ENCODE assay signal across 8 cellular contexts in genomic region chr11:64284048-64284961, GRCh38. TPM values are rescaled to one million over a fixed set of nuclear protein-coding genes. Genes with fewer than 3 reads are reported as not detected.
DNase-seq lines count a peak whose midpoint lies in the region; ATAC-seq and TF ChIP-seq lines count a peak whose summit lies in the region.

Gene BAD, minus strand, starts transcription at chr11:64284665. Its CDS starts 297 bp downstream, at chr11:64284368.

- no peaks in the 10 kb centered on the region for H3K36me3 ChIP-seq in skeletal muscle satellite cell (ENCODE audit: insufficient read depth, low read length)

- in situ Hi-C loops in ACHN (cut with HindIII; ENCODE audit: low pct_ligation_motif_present, low pct_unique_long_range_greater_than_20kb, low sequenced_read_pairs) (no loop called here), T47D (cut with HindIII; ENCODE audit: low pct_unique_long_range_greater_than_20kb, low sequenced_read_pairs) (no loop called here)

- H3K4me2 ChIP-seq in skeletal muscle satellite cell (ENCODE audit: low read length), result peak within 1 kb of the TSS; percentile 99

- H3K4me3 ChIP-seq in iPS-18c (ENCODE audit: insufficient read depth, low read depth, low read length) (peak within 1 kb of the TSS; percentile 84), skeletal muscle satellite cell (ENCODE audit: low read length) (peak within 1 kb of the TSS; percentile 84)

- H3K9me3 ChIP-seq in iPS-18c (ENCODE audit: control insufficient read depth, insufficient read depth, low read length), result no peaks in the 10 kb centered on the region
- no peaks in the 10 kb centered on the region for H3K9me3 ChIP-seq in skeletal muscle satellite cell (replicated peaks; ENCODE audit: low read length)

- H3K27ac ChIP-seq in VCaP, result peak within 1 kb of the TSS; percentile 98

- H3K9ac ChIP-seq in skeletal muscle satellite cell (ENCODE audit: low read depth, low read length), result peak within 1 kb of the TSS; percentile 88

- peak; percentile 89 for DNase-seq in ACHN
- peak; percentile 84 for DNase-seq in NCI-H2196 treated with DMSO at 0.1 percent for 48 hours (lab: John Stamatoyannopoulos, UW; ENCODE audit: unreplicated experiment)
- peak; percentile 97 to 99 for DNase-seq in T47D (ENCODE audit: low read depth in 1 of 2, low spot score in 1 of 2)

- no peak; the same call in 1 of the 2 replicates for TF ChIP-seq CTCF in VCaP (conservative IDR thresholded peaks at IDR 0.05)

- H3K4me1 ChIP-seq in skeletal muscle satellite cell (ENCODE audit: control insufficient read depth, insufficient read depth, low read length), result peaks cover 20% of the 10 kb centered on the region

- no peaks in the 10 kb centered on the region for H3K27me3 ChIP-seq in skeletal muscle satellite cell (ENCODE audit: control insufficient read depth, insufficient read depth, low read length)

- ATAC-seq in GM18873 (IDR thresholded peaks at IDR 0.05; ENCODE audit: low FRiP score, unreplicated experiment) (peak; percentile 56), HG03135 (IDR thresholded peaks at IDR 0.05; ENCODE audit: unreplicated experiment) (peak; percentile 62)

RNA-seq across cellular contexts. Expression of gene BAD, which starts in this region (rescaled TPM):
- total RNA-seq in skeletal muscle satellite cell (2012; rRNA removed), result 47.1 and 65.5 TPM in 2 replicates

Comparison
In these comparisons a context has a peak if more than half of its experiments do, and no peak if none do; other contexts are left out.
1. Peak in every context shown above with its lines: DNase-seq, ATAC-seq, H3K4me3 ChIP-seq and H3K27ac ChIP-seq.